ENCODE assay signal across 8 cellular contexts in genomic region chr6:32842690-32843089, GRCh38. TPM values are rescaled to one million over a fixed set of nuclear protein-coding genes. Genes with fewer than 3 reads are reported as not detected.
DNase-seq lines count a peak whose midpoint lies in the region; TF ChIP-seq lines count a peak whose summit lies in the region.
"Had no signal": no experiment of that assay in that cellular context is flagged by ENCODE, and none has a peak within 500 bp of the region (broad histone marks: within the 10 kb centered on the region; RNA-seq: fewer than 3 reads in every experiment).

No MANE protein-coding gene starts in this region.

- no peaks in the 10 kb centered on the region for H3K9me3 ChIP-seq in PC-9 (ENCODE audit: insufficient read depth, low read depth)
- H3K9me3 ChIP-seq in skeletal muscle tissue (ENCODE audit: control insufficient read depth in 3 of 3, low read length in 3 of 3) = no peaks in the 10 kb centered on the region

- H3K79me2 ChIP-seq in PC-9 (ENCODE audit: low read depth) = no peaks in the 10 kb centered on the region

- H3K9me2 ChIP-seq in PC-9 (ENCODE audit: insufficient read depth) = no peaks in the 10 kb centered on the region

- H4K20me1 ChIP-seq in PC-9 (ENCODE audit: insufficient read depth) = no peaks in the 10 kb centered on the region

- intact Hi-C loops in PC-9 (cut with micrococcal nuclease; ENCODE audit: unreplicated experiment) = loop anchor here (10.0 kb wide), 1 partner anchor 862 kb away; no protein-coding TSS in a partner anchor

- DNase-seq in PC-9 (no peak), fibroblast of the aortic adventitia (ENCODE audit: low read depth) (no peak), GF-D8 (lab: John Stamatoyannopoulos, UW) (no peak), NCI-H2227 treated with DMSO at 0.1 percent for 48 hours (lab: John Stamatoyannopoulos, UW) (no peak), OCI-M2 (lab: John Stamatoyannopoulos, UW; ENCODE audit: unreplicated experiment) (no peak)

- TF ChIP-seq CTCF in GM12875 (IDR thresholded peaks at IDR 0.05; ENCODE audit: borderline replicate concordance, insufficient read depth, low read depth, low read length) = no peak
- TF ChIP-seq CTCF in PC-9 (conservative IDR thresholded peaks at IDR 0.05) = no peak
- TF ChIP-seq CTCF in fibroblast of the aortic adventitia (IDR thresholded peaks at IDR 0.05; ENCODE audit: insufficient read depth, low read length) = no peak

- CTCF ChIA-PET in PC-9 (lab: Charles Lee) = interaction anchor here (1.5 kb wide), 1 partner anchor 26 kb away, joined by 4 read pairs; no protein-coding TSS in a partner anchor

- no peak overlapping the region for H2AFZ ChIP-seq in PC-9

- no TSS peak for BruUV-seq in PC-9 (replicated peaks; lab: Mats Ljungman, UMichigan)

- no peaks in the 10 kb centered on the region for H3K27me3 ChIP-seq in PC-9 (ENCODE audit: insufficient read depth, low read depth)
- no peaks in the 10 kb centered on the region for H3K27me3 ChIP-seq in skeletal muscle tissue (ENCODE audit: control insufficient read depth in 3 of 3, insufficient read depth in 3 of 3, low read length in 3 of 3)

- H3K36me3 ChIP-seq in PC-9 (ENCODE audit: low read depth) = no peaks in the 10 kb centered on the region
- peaks cover 13 to 34% (median 33%) of the 10 kb centered on the region in 3 donors for H3K36me3 ChIP-seq in skeletal muscle tissue (ENCODE audit: control insufficient read depth in 3 of 3, insufficient read depth in 3 of 3, low read length in 3 of 3)

- H3F3A ChIP-seq in PC-9 (ENCODE audit: insufficient read depth, low read depth) = 0 out of 2 replicates have a peak, but pooled peaks cover 9% of the 10 kb centered on the region

- POLR2A ChIA-PET in PC-9 (lab: Charles Lee; ENCODE audit: unreplicated experiment) = no interaction called here

- no peak overlapping the region for H3K9ac ChIP-seq in skeletal muscle tissue (ENCODE audit: low read depth in 1 of 3, low read length in 3 of 3)

- H3K4me1 ChIP-seq in PC-9 (replicated peaks; ENCODE audit: insufficient read depth) (peaks cover 6% of the 10 kb centered on the region; the same call in 1 of the 2 replicates), skeletal muscle tissue (ENCODE audit: control insufficient read depth in 3 of 3, insufficient read depth in 3 of 3, low read length in 3 of 3) (peaks cover 23 to 32% (median 25%) of the 10 kb centered on the region in 3 donors)

- H3K4me2 ChIP-seq in PC-9 = peak overlapping the region; percentile 85

- no peak overlapping the region for H3K27ac ChIP-seq in PC-9
- peak overlapping the region; percentile 91 for H3K27ac ChIP-seq in skeletal muscle tissue (ENCODE audit: low read depth, low read length)

- peak overlapping the region; percentile 67 for H3K4me3 ChIP-seq in GM12875 (ENCODE audit: low read depth, low read length)
- H3K4me3 ChIP-seq in PC-9 = peak overlapping the region; percentile 91; the same call in 1 of the 2 replicates
- peak overlapping the region; percentile 88 for H3K4me3 ChIP-seq in fibroblast of the aortic adventitia (ENCODE audit: low read depth, low read length)
- peak overlapping the region in 2 of 3 donors; percentile 73 to 88 for H3K4me3 ChIP-seq in skeletal muscle tissue (ENCODE audit: low read length in 3 of 3)

RNA-seq across cellular contexts. Expression of gene PSMB8, which starts 1.2 kb away (rescaled TPM):
- total RNA-seq in PC-9 (2021) = 70.8 and 101 TPM in 2 replicates
- 36.2 and 38.0 TPM in 2 replicates for total RNA-seq in fibroblast of the aortic adventitia (ENCODE audit: low replicate concordance)
- total RNA-seq in skeletal muscle tissue = 18.8 TPM

RNA-seq across cellular contexts. Expression of gene TAP2, which starts 4.2 kb away (rescaled TPM):
- total RNA-seq in PC-9 (2021) (70.6 and 91.2 TPM in 2 replicates), fibroblast of the aortic adventitia (ENCODE audit: low replicate concordance) (12.4 and 17.0 TPM in 2 replicates), skeletal muscle tissue (9.4 TPM)

RNA-seq across cellular contexts. Expression of gene TAP1, which starts 10.8 kb away (rescaled TPM):
- total RNA-seq in PC-9 (2021) (23.1 and 23.4 TPM in 2 replicates), fibroblast of the aortic adventitia (ENCODE audit: low replicate concordance) (11.9 and 25.2 TPM in 2 replicates), skeletal muscle tissue (14.1 TPM)

RNA-seq across cellular contexts. Expression of gene PSMB9, which starts 11.3 kb away (rescaled TPM):
- 37.6 and 48.4 TPM in 2 replicates for total RNA-seq in PC-9 (2021)
- 10.8 and 11.5 TPM in 2 replicates for total RNA-seq in fibroblast of the aortic adventitia (ENCODE audit: low replicate concordance)
- total RNA-seq in skeletal muscle tissue = 7.8 TPM
- total RNA-seq: progenitor cell of endocrine pancreas had no signal

RNA-seq across cellular contexts. Expression of gene HLA-DOB, which starts 25.9 kb away (rescaled TPM):
- 3.4 and 4.3 TPM in 2 replicates for total RNA-seq in PC-9 (2021)
- total RNA-seq in fibroblast of the aortic adventitia (ENCODE audit: low replicate concordance) = 2.6 TPM in 1 of 2 replicates, not detected in the other
- not detected for total RNA-seq in skeletal muscle tissue
- total RNA-seq: progenitor cell of endocrine pancreas had no signal
